ENCODE assay signal across 22 cellular contexts in the genomic region with DNA sequence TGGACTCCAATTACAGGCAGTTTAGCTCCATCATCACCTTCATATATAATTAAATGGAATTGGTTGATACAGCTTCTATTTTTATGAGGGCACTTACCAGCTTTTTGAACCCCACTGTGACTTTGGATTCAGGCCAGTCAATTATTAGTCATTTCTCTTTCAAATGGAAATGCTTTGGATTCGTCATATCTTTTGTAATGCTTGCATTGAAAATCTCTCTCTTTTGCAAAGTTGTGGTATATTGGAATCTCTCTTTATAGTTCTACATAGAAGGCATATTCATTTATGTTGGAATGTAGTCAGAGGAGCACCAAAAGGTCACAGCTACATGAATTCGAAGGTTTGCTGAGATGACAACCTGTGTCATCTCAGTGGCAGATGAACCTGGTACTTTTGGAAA.
A peak's percentile ranks its signal among the peaks of the same experiment; 100 is the strongest.
DNase-seq lines count a peak whose midpoint lies in the region; ATAC-seq and TF ChIP-seq lines count a peak whose summit lies in the region.
"Had no signal": no experiment of that assay in that cellular context is flagged by ENCODE, and none has a peak within 500 bp of the region (broad histone marks: within the 10 kb centered on the region; RNA-seq: fewer than 3 reads in every experiment).

No MANE protein-coding gene starts in this region.

- no peak overlapping the region for H3K27ac ChIP-seq in GM23338 (ENCODE audit: low read depth)
- H3K27ac ChIP-seq in PC-3 (ENCODE audit: low read length) = no peak overlapping the region
- H3K27ac ChIP-seq: hepatocyte, sigmoid colon, SJSA1 had no signal

- peaks cover 26% of the 10 kb centered on the region for H3K4me1 ChIP-seq in GM23338 (ENCODE audit: insufficient read depth)
- H3K4me1 ChIP-seq in PC-3 (ENCODE audit: insufficient read depth, low read length) = no peaks in the 10 kb centered on the region
- H3K4me1 ChIP-seq: sigmoid colon, SJSA1 had no signal

- H3K4me2 ChIP-seq in GM23338 (0 out of 2 replicates have a peak overlapping the region, but pooled peaks have one; percentile 12), PC-3 (ENCODE audit: low read length) (no peak overlapping the region)
- H3K4me2 ChIP-seq: hepatocyte had no signal

- H4K20me1 ChIP-seq in GM23338 (replicated peaks; ENCODE audit: insufficient read depth) (no peaks in the 10 kb centered on the region), PC-3 (ENCODE audit: low read length) (no peaks in the 10 kb centered on the region)

- no peak overlapping the region for H3K4me3 Mint-ChIP-seq in GM23338
- H3K4me3 Mint-ChIP-seq: activated CD4-positive, alpha-beta T cell treated with anti-CD3 and anti-CD28 coated beads, Interleukin-2, amount 10 ng/mL, durations not matched to agents 7 days and 5 days; activated naive CD4-positive, alpha-beta T cell treated with anti-CD3 and anti-CD28 coated beads for 36 hours had no signal

- no peak overlapping the region for H2AFZ ChIP-seq in GM23338
- H2AFZ ChIP-seq in PC-3 (ENCODE audit: low read length) = no peak overlapping the region
- H2AFZ ChIP-seq: hepatocyte had no signal

- no peaks in the 10 kb centered on the region for H3F3A ChIP-seq in GM23338 (replicated peaks; ENCODE audit: low read depth)
- H3F3A ChIP-seq in PC-3 (ENCODE audit: low read length, unreplicated experiment) = no peaks in the 10 kb centered on the region

- H3K36me3 ChIP-seq in GM23338 (ENCODE audit: insufficient read depth) (no peaks in the 10 kb centered on the region), PC-3 (ENCODE audit: low read depth, low read length) (no peaks in the 10 kb centered on the region)
- H3K36me3 ChIP-seq: MG63, sigmoid colon, SJSA1 had no signal

- H3K27ac Mint-ChIP-seq in GM23338 = no peak overlapping the region
- H3K27ac Mint-ChIP-seq: activated CD4-positive, alpha-beta T cell treated with anti-CD3 and anti-CD28 coated beads, Interleukin-2, amount 10 ng/mL, durations not matched to agents 7 days and 5 days; activated naive CD4-positive, alpha-beta T cell treated with anti-CD3 and anti-CD28 coated beads for 36 hours had no signal

- H3K27me3 ChIP-seq in GM23338 (ENCODE audit: insufficient read depth) (no peaks in the 10 kb centered on the region), PC-3 (ENCODE audit: low read length) (no peaks in the 10 kb centered on the region)
- H3K27me3 ChIP-seq: hepatocyte, MG63, sigmoid colon, SJSA1 had no signal

- no peaks in the 10 kb centered on the region for H3K9me3 ChIP-seq in PC-3 (ENCODE audit: low read length)
- H3K9me3 ChIP-seq: MG63, sigmoid colon, SJSA1 had no signal

- H3K9me2 ChIP-seq in GM23338 (ENCODE audit: insufficient read depth) = no peaks in the 10 kb centered on the region
- no peaks in the 10 kb centered on the region for H3K9me2 ChIP-seq in PC-3 (replicated peaks; ENCODE audit: low read length)

- ATAC-seq in GM23338 = no peak
- peak; percentile 50 for ATAC-seq in PC-3
- ATAC-seq in HG03521 (IDR thresholded peaks at IDR 0.05; ENCODE audit: unreplicated experiment) = no peak
- ATAC-seq in activated CD4-positive, CD25-positive, alpha-beta regulatory T cell treated with anti-CD3 and anti-CD28 coated beads, Interleukin-2, amount 50 U/mL, for 24 hours = no peak
- ATAC-seq in sciatic nerve = no peak

- TF ChIP-seq CTCF in GM23338 (conservative IDR thresholded peaks at IDR 0.05; ENCODE audit: low read depth in 2 of 2) (no peak), PC-3 (conservative IDR thresholded peaks at IDR 0.05; ENCODE audit: low read depth, low read length) (no peak), fibroblast of pulmonary artery (IDR thresholded peaks at IDR 0.05; ENCODE audit: low read length, missing control alignments) (no peak)

- H3K9ac ChIP-seq in PC-3 (ENCODE audit: low read length) = no peak overlapping the region

- no TSS peak for BruUV-seq in PC-3 (replicated peaks; lab: Mats Ljungman, UMichigan)

- POLR2A ChIA-PET in PC-3 (lab: Charles Lee; ENCODE audit: unreplicated experiment) = no interaction called here

- H3K4me3 ChIP-seq in GM23338 = no peak overlapping the region
- no peak overlapping the region for H3K4me3 ChIP-seq in PC-3 (ENCODE audit: low read length)
- H3K4me3 ChIP-seq in fibroblast of pulmonary artery (replicated peaks; ENCODE audit: low read depth, low read length) = no peak overlapping the region
- H3K4me3 ChIP-seq: hepatocyte, MG63, sigmoid colon, SJSA1 had no signal

- intact Hi-C loops in PC-3 (cut with micrococcal nuclease) (loop anchor here (10.0 kb wide), 1 partner anchor 256 kb away; no protein-coding TSS in a partner anchor), sciatic nerve (cut with DNase I) (no loop called here)

- no peaks in the 10 kb centered on the region for H3K36me3 Mint-ChIP-seq in GM23338 (ENCODE audit: low read depth)

- DNase-seq in GM23338 (ENCODE audit: low spot score) (no peak), NCI-H1417 treated with DMSO at 0.1 percent for 48 hours (lab: John Stamatoyannopoulos, UW) (peak; percentile 100), PC-3 (peak; percentile 55), fibroblast of pulmonary artery (ENCODE audit: low read depth) (peak; percentile 21), DMS53 treated with DMSO at 0.1 percent for 48 hours (lab: John Stamatoyannopoulos, UW; ENCODE audit: unreplicated experiment) (no peak), sciatic nerve (ENCODE audit: low spot score) (no peak)
- DNase-seq: activated CD4-positive, alpha-beta T cell treated with anti-CD3 and anti-CD28 coated beads, Interleukin-2, amount 10 ng/mL, durations not matched to agents 7 days and 5 days; activated naive CD4-positive, alpha-beta T cell treated with anti-CD3 and anti-CD28 coated beads for 36 hours; activated T-cell treated with anti-CD3 and anti-CD28 coated beads for 4 hours; Calu3; GF-D8; GOT3; MG63; midbrain; sigmoid colon; stimulated activated CD4-positive, alpha-beta T cell treated with anti-CD3 and anti-CD28 coated beads, Interleukin-2, amount 100 ng/mL, for 48 hours; substantia nigra; T1000 had no signal

- CTCF ChIA-PET in PC-3 (lab: Charles Lee) = no interaction called here

- H3K79me2 ChIP-seq in GM23338 (replicated peaks; ENCODE audit: insufficient read depth) = no peaks in the 10 kb centered on the region
- H3K79me2 ChIP-seq in PC-3 (ENCODE audit: low read length) = no peaks in the 10 kb centered on the region
- H3K79me2 ChIP-seq: hepatocyte had no signal

- peaks cover 26% of the 10 kb centered on the region for H3K4me1 Mint-ChIP-seq in GM23338
- H3K4me1 Mint-ChIP-seq: activated CD4-positive, alpha-beta T cell treated with anti-CD3 and anti-CD28 coated beads, Interleukin-2, amount 10 ng/mL, durations not matched to agents 7 days and 5 days had no signal

- no peaks in the 10 kb centered on the region for H3K27me3 Mint-ChIP-seq in GM23338 (ENCODE audit: insufficient read depth, low read depth, poor library complexity)
- H3K27me3 Mint-ChIP-seq: activated CD4-positive, alpha-beta T cell treated with anti-CD3 and anti-CD28 coated beads, Interleukin-2, amount 10 ng/mL, durations not matched to agents 7 days and 5 days had no signal

- no peaks in the 10 kb centered on the region for H3K9me3 Mint-ChIP-seq in GM23338
- H3K9me3 Mint-ChIP-seq: activated CD4-positive, alpha-beta T cell treated with anti-CD3 and anti-CD28 coated beads, Interleukin-2, amount 10 ng/mL, durations not matched to agents 7 days and 5 days; activated naive CD4-positive, alpha-beta T cell treated with anti-CD3 and anti-CD28 coated beads for 36 hours had no signal

Comparison
In these comparisons a context has a peak if more than half of its experiments do, and no peak if none do; other contexts are left out.
1. DNase-seq: peak in NCI-H1417 treated with DMSO at 0.1 percent for 48 hours (single experiment), PC-3 (single experiment) and fibroblast of pulmonary artery (single experiment); none in GM23338 (single experiment), DMS53 treated with DMSO at 0.1 percent for 48 hours (single experiment) and sciatic nerve (single experiment).